36 cellular contexts compared by ENCODE assay signal in the genomic region with DNA sequence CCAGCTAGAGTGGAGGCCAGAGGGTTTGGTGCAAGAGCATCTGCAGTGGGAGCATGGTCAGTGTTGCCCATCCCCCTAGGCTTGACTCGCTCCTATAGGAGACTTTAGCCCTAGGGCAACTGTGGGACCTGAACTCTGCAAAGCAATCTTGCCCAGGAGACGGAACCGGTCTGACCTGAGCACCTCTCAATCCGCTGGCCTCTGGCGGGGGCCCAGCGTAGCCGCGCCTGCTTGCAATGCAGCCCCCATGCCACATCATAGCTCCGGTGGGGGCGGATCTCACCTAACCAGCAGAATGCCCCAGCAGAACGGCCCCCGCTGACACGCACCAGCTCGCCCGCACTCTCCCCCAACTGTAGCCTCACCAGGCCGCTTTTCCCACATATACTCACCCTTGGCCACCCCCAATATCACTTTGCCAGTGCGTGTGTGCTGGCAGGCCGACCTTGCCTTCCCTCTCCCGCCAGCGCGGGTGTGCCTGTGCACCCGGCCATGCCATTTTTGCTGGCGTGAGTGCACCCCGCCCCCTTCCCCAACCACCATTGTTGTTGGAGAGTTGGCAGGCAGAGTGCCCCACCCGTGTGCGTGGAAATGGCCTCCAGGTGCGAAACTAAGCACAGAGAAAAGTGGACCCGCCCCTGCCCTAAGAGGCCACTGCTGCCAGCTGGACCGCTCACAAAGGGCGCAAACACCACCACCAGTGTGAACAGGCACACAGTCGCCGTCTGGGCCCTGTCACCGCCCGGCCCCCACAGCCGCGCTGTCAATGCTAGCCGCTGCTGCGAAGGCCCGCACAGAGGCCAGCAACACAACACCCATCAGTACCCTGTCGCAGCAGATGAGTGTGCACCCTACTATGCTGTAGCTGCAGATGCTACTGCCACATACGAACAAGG. TPM values are rescaled to one million over a fixed set of nuclear protein-coding genes. Genes with fewer than 3 reads are reported as not detected.
DNase-seq lines count a peak whose midpoint lies in the region; ATAC-seq and TF ChIP-seq lines count a peak whose summit lies in the region.
"Had no signal": no experiment of that assay in that cellular context is flagged by ENCODE, and none has a peak within 500 bp of the region (broad histone marks: within the 10 kb centered on the region; RNA-seq: fewer than 3 reads in every experiment).

No MANE protein-coding gene starts in this region.

- ATAC-seq in Right ventricle myocardium superior (ENCODE audit: poor library complexity) (peak; percentile 41), foreskin keratinocyte (peak; percentile 29)
- no peak for ATAC-seq in stimulated activated memory B cell treated with anti-CD40 and anti-IgM and Interleukin-4, amounts not matched to agents 10 μg/mL and 1 μg/mL and 100 μg/mL, for 72 hours
- ATAC-seq: natural killer cell; stimulated activated naive CD8-positive, alpha-beta T cell treated with anti-CD3 and anti-CD28 coated beads, Interleukin-15, Interleukin-2, amounts not matched to agents 100 U/mL and 50 U/mL, for 24 hours had no signal

- H4K91ac ChIP-seq in mesenchymal stem cell (ENCODE audit: low read length): peak overlapping the region; percentile 39

- no peaks in the 10 kb centered on the region for H3K27me3 Mint-ChIP-seq in stimulated activated memory B cell treated with anti-CD40 and anti-IgM and Interleukin-4, amounts not matched to agents 10 μg/mL and 1 μg/mL and 100 μg/mL, for 72 hours
- H3K27me3 Mint-ChIP-seq in activated T-helper 2 cell treated with anti-CD3 and anti-CD28 coated beads, Interferon-gamma antibody, Interleukin-2, Interleukin-4, amounts not matched to agents 10 μg/mL and 5 μg/mL and 100 μg/mL, durations not matched to agents 14 hours and 24 hours and 36 hours (ENCODE audit: low read depth): peaks cover 45% of the 10 kb centered on the region
- H3K27me3 Mint-ChIP-seq: brain had no signal

- 33% methylated on average over 38 of the region's 41 CpGs for WGBS in mesenchymal stem cell
- 8 to 21% methylated on average over 8 to 17 of the region's 41 CpGs for WGBS in thyroid gland, 2 donors

- H3K27ac Mint-ChIP-seq in stimulated activated memory B cell treated with anti-CD40 and anti-IgM and Interleukin-4, amounts not matched to agents 10 μg/mL and 1 μg/mL and 100 μg/mL, for 72 hours: no peak overlapping the region
- H3K27ac Mint-ChIP-seq in activated T-helper 2 cell treated with anti-CD3 and anti-CD28 coated beads, Interferon-gamma antibody, Interleukin-2, Interleukin-4, amounts not matched to agents 10 μg/mL and 5 μg/mL and 100 μg/mL, durations not matched to agents 14 hours and 24 hours and 36 hours: no peak overlapping the region
- H3K27ac Mint-ChIP-seq: brain; natural killer cell; T-helper 1 cell treated with Interleukin-12 subunit alpha and Interleukin-12 subunit beta and Interleukin-4 antibody, amounts not matched to agents 30 μg/mL and 1 μg/mL, for 36 hours had no signal

- H3K27ac ChIP-seq in right atrium auricular region: peak overlapping the region in 1 of 2 donors; percentile 10
- H3K27ac ChIP-seq in foreskin keratinocyte: no peak overlapping the region
- H3K27ac ChIP-seq in mesenchymal stem cell (ENCODE audit: low read length, poor library complexity, severe bottlenecking): no peak overlapping the region
- H3K27ac ChIP-seq in thyroid gland: no peak overlapping the region
- H3K27ac ChIP-seq: adrenal gland, C4-2B, HL-60, SK-N-MC, testis, vagina had no signal

- H3K4me1 ChIP-seq in right atrium auricular region: no peaks in the 10 kb centered on the region
- no peaks in the 10 kb centered on the region for H3K4me1 ChIP-seq in foreskin keratinocyte
- H3K4me1 ChIP-seq in mesenchymal stem cell (ENCODE audit: control insufficient read depth, insufficient read depth, low read depth, low read length): no peaks in the 10 kb centered on the region
- no peaks in the 10 kb centered on the region for H3K4me1 ChIP-seq in thyroid gland
- H3K4me1 ChIP-seq: adrenal gland, Caco-2, testis, vagina had no signal

- TF ChIP-seq CTCF in right atrium auricular region (IDR thresholded peaks at IDR 0.05): no peak
- TF ChIP-seq CTCF in foreskin keratinocyte (conservative IDR thresholded peaks at IDR 0.05): no peak
- TF ChIP-seq CTCF in thyroid gland (IDR thresholded peaks at IDR 0.05): no peak

- H2BK5ac ChIP-seq in mesenchymal stem cell (ENCODE audit: low read depth, low read length, poor library complexity, severe bottlenecking): no peak overlapping the region

- peaks cover 5% of the 10 kb centered on the region for H3K79me1 ChIP-seq in mesenchymal stem cell (replicated peaks; ENCODE audit: low read length, poor library complexity, severe bottlenecking)

- H3K27me3 ChIP-seq in right atrium auricular region: no peaks in the 10 kb centered on the region
- H3K27me3 ChIP-seq in foreskin keratinocyte: peaks cover 18% of the 10 kb centered on the region
- peaks cover 0 to 62% of the 10 kb centered on the region in 2 experiments for H3K27me3 ChIP-seq in mesenchymal stem cell (ENCODE audit: control insufficient read depth in 1 of 2, insufficient read depth in 1 of 2, low read length in 2 of 2)
- H3K27me3 ChIP-seq in thyroid gland: no peaks in the 10 kb centered on the region
- H3K27me3 ChIP-seq: testis, vagina had no signal

- H2AK5ac ChIP-seq in mesenchymal stem cell (ENCODE audit: low read length, severe bottlenecking): no peak overlapping the region

- peak overlapping the region in 1 of 2 experiments; percentile 1 for H3K14ac ChIP-seq in mesenchymal stem cell (ENCODE audit: low read length in 2 of 2)

- no peak overlapping the region for H2BK15ac ChIP-seq in mesenchymal stem cell (ENCODE audit: low read depth, poor library complexity, severe bottlenecking)

- no peaks in the 10 kb centered on the region for H3K9me3 Mint-ChIP-seq in stimulated activated memory B cell treated with anti-CD40 and anti-IgM and Interleukin-4, amounts not matched to agents 10 μg/mL and 1 μg/mL and 100 μg/mL, for 72 hours
- no peaks in the 10 kb centered on the region for H3K9me3 Mint-ChIP-seq in activated T-helper 2 cell treated with anti-CD3 and anti-CD28 coated beads, Interferon-gamma antibody, Interleukin-2, Interleukin-4, amounts not matched to agents 10 μg/mL and 5 μg/mL and 100 μg/mL, durations not matched to agents 14 hours and 24 hours and 36 hours
- H3K9me3 Mint-ChIP-seq: natural killer cell; T-helper 1 cell treated with Interleukin-12 subunit alpha and Interleukin-12 subunit beta and Interleukin-4 antibody, amounts not matched to agents 30 μg/mL and 1 μg/mL, for 36 hours had no signal

- no peaks in the 10 kb centered on the region for H3K36me3 Mint-ChIP-seq in stimulated activated memory B cell treated with anti-CD40 and anti-IgM and Interleukin-4, amounts not matched to agents 10 μg/mL and 1 μg/mL and 100 μg/mL, for 72 hours
- peaks cover 4% of the 10 kb centered on the region for H3K36me3 Mint-ChIP-seq in activated T-helper 2 cell treated with anti-CD3 and anti-CD28 coated beads, Interferon-gamma antibody, Interleukin-2, Interleukin-4, amounts not matched to agents 10 μg/mL and 5 μg/mL and 100 μg/mL, durations not matched to agents 14 hours and 24 hours and 36 hours (ENCODE audit: low read depth)
- H3K36me3 Mint-ChIP-seq: natural killer cell had no signal

- no peak overlapping the region for H3K23ac ChIP-seq in mesenchymal stem cell (ENCODE audit: low read length in 2 of 2)

- no peak overlapping the region for H2BK120ac ChIP-seq in mesenchymal stem cell (ENCODE audit: low read depth, low read length)

- no peak overlapping the region for H3K4ac ChIP-seq in mesenchymal stem cell (ENCODE audit: low read depth in 1 of 2, low read length in 2 of 2)

- H4K8ac ChIP-seq in mesenchymal stem cell (ENCODE audit: low read length): peak overlapping the region; percentile 41

- intact Hi-C loops in Right ventricle myocardium superior (cut with DNase I): no loop called here
- intact Hi-C loops in thyroid gland (cut with DNase I): no loop called here
- intact Hi-C loops in activated T-helper 2 cell treated with anti-CD3 and anti-CD28 coated beads, Interferon-gamma antibody, Interleukin-2, Interleukin-4, amounts not matched to agents 10 μg/mL and 5 μg/mL and 100 μg/mL, durations not matched to agents 14 hours and 24 hours and 36 hours (cut with micrococcal nuclease): no loop called here

- H3K4me2 ChIP-seq in mesenchymal stem cell (ENCODE audit: low read length, poor library complexity, severe bottlenecking): no peak overlapping the region
- H3K4me2 ChIP-seq: smooth muscle cell had no signal

- H3K4me3 ChIP-seq in right atrium auricular region (no peak overlapping the region), mesenchymal stem cell (ENCODE audit: insufficient read depth in 1 of 2, low read depth in 1 of 2, low read length in 2 of 2) (no peak overlapping the region), thyroid gland (replicated peaks in 1 of 3) (no peak overlapping the region)
- H3K4me3 ChIP-seq: adrenal gland, SK-N-MC, smooth muscle cell, testis, vagina had no signal

- no peak for TF ChIP-seq POLR2A in thyroid gland (IDR thresholded peaks at IDR 0.05)

- DNase-seq in Right ventricle myocardium superior (peak; percentile 33), right atrium auricular region (ENCODE audit: low spot score) (no peak), foreskin keratinocyte (no peak), mesenchymal stem cell (no peak), thyroid gland (peak; percentile 39 to 48), T-helper 1 cell (no peak)
- DNase-seq in activated T-helper 2 cell treated with anti-CD3 and anti-CD28 coated beads, Interferon-gamma antibody, Interleukin-2, Interleukin-4, amounts not matched to agents 10 μg/mL and 5 μg/mL and 100 μg/mL, durations not matched to agents 14 hours and 24 hours and 36 hours (ENCODE audit: low spot score): no peak
- DNase-seq: activated CD4-positive, alpha-beta T cell treated with anti-CD3 and anti-CD28 coated beads, Interleukin-2, amount 50 U/mL, for 48 hours; activated CD4-positive, CD25-positive, alpha-beta regulatory T cell treated with anti-CD3 and anti-CD28 coated beads, Interleukin-2, amount 50 U/mL, for 72 hours; activated naive CD4-positive, alpha-beta T cell treated with Interleukin-2 at 50 U/mL for 16 hours; activated T-cell treated with anti-CD3 and anti-CD28 coated beads, Interleukin-2, amount 50 U/mL, for 48 hours; adrenal gland; Caco-2; DMS79; GF-D8; Karpas-422; natural killer cell; NCI-H1417; NCI-H2081; NCI-H526; NK-92 treated with Interleukin-12 subunit alpha and Interleukin-12 subunit beta, amount 100 ng/mL, for 24 hours; stimulated activated CD4-positive, alpha-beta T cell treated with anti-CD3 and anti-CD28 coated beads, Interleukin-1b, Interleukin-23, amount 100 ng/mL, for 48 hours; stimulated activated naive CD8-positive, alpha-beta T cell treated with anti-CD3 and anti-CD28 coated beads, Interleukin-15, Interleukin-2, amounts not matched to agents 100 U/mL and 50 U/mL, for 24 hours; testis had no signal

- H3K36me3 ChIP-seq in right atrium auricular region (no peaks in the 10 kb centered on the region), mesenchymal stem cell (ENCODE audit: control insufficient read depth in 1 of 2, insufficient read depth in 2 of 2, low read depth in 1 of 2, low read length in 2 of 2) (peaks cover 0 to 9% of the 10 kb centered on the region in 2 experiments), thyroid gland (no peaks in the 10 kb centered on the region)
- H3K36me3 ChIP-seq: adrenal gland, vagina had no signal

- H2AFZ ChIP-seq in mesenchymal stem cell (ENCODE audit: low read depth, low read length): no peak overlapping the region

- H2BK12ac ChIP-seq in mesenchymal stem cell (ENCODE audit: low read length in 2 of 2): no peak overlapping the region

- H3K4me1 Mint-ChIP-seq in stimulated activated memory B cell treated with anti-CD40 and anti-IgM and Interleukin-4, amounts not matched to agents 10 μg/mL and 1 μg/mL and 100 μg/mL, for 72 hours: peaks cover 4% of the 10 kb centered on the region
- H3K4me1 Mint-ChIP-seq in activated T-helper 2 cell treated with anti-CD3 and anti-CD28 coated beads, Interferon-gamma antibody, Interleukin-2, Interleukin-4, amounts not matched to agents 10 μg/mL and 5 μg/mL and 100 μg/mL, durations not matched to agents 14 hours and 24 hours and 36 hours (ENCODE audit: low read depth): peaks cover 4% of the 10 kb centered on the region

- H3K4me3 Mint-ChIP-seq in stimulated activated memory B cell treated with anti-CD40 and anti-IgM and Interleukin-4, amounts not matched to agents 10 μg/mL and 1 μg/mL and 100 μg/mL, for 72 hours: no peak overlapping the region
- H3K4me3 Mint-ChIP-seq in activated T-helper 2 cell treated with anti-CD3 and anti-CD28 coated beads, Interferon-gamma antibody, Interleukin-2, Interleukin-4, amounts not matched to agents 10 μg/mL and 5 μg/mL and 100 μg/mL, durations not matched to agents 14 hours and 24 hours and 36 hours (ENCODE audit: low read depth): no peak overlapping the region
- H3K4me3 Mint-ChIP-seq: brain; natural killer cell; T-helper 1 cell treated with Interleukin-12 subunit alpha and Interleukin-12 subunit beta and Interleukin-4 antibody, amounts not matched to agents 30 μg/mL and 1 μg/mL, for 36 hours had no signal

- H3K9me3 ChIP-seq in right atrium auricular region: peaks cover 0 to 3% of the 10 kb centered on the region in 2 donors
- peaks cover 7% of the 10 kb centered on the region for H3K9me3 ChIP-seq in mesenchymal stem cell (ENCODE audit: control insufficient read depth, low read length)
- H3K9me3 ChIP-seq in thyroid gland: no peaks in the 10 kb centered on the region
- H3K9me3 ChIP-seq: adrenal gland, Caco-2, testis, vagina had no signal

- H3K18ac ChIP-seq in mesenchymal stem cell (ENCODE audit: low read depth in 1 of 2, low read length in 2 of 2): peak overlapping the region in 1 of 2 experiments; percentile 40

- H3K9ac ChIP-seq in mesenchymal stem cell (ENCODE audit: low read length): no peak overlapping the region

RNA-seq across cellular contexts. Expression of a gene that starts 5.9 kb away (rescaled TPM):
- total RNA-seq in Right ventricle myocardium superior (30.5 TPM), right atrium auricular region (10 to 100 TPM; 72.2 to 74.9 TPM), foreskin keratinocyte (32.1 and 48.2 TPM in 2 replicates), thyroid gland (100 to 1,000 TPM in 2 of 4 donors, 10 to 100 TPM in 2; 72.2 to 123 (median 103) TPM)
- polyA plus RNA-seq in foreskin keratinocyte: 38.9 and 54.9 TPM in 2 replicates
- polyA plus RNA-seq in mesenchymal stem cell (2013, experiment 1 of 2): 110 TPM
- polyA plus RNA-seq in mesenchymal stem cell (2013, experiment 2 of 2): 115 TPM
- 7.8 and 9.4 TPM in 2 replicates for total RNA-seq in activated T-helper 2 cell treated with anti-CD3 and anti-CD28 coated beads, Interferon-gamma antibody, Interleukin-2, Interleukin-4, amounts not matched to agents 10 μg/mL and 5 μg/mL and 100 μg/mL, durations not matched to agents 14 hours and 24 hours and 36 hours

RNA-seq across cellular contexts. Expression of a gene that starts 34.2 kb away (rescaled TPM):
- 34.2 TPM for total RNA-seq in Right ventricle myocardium superior
- total RNA-seq in right atrium auricular region: 10 to 100 TPM; 47.8 to 66.6 TPM
- total RNA-seq in foreskin keratinocyte: 96.0 and 110 TPM in 2 replicates
- 97.1 and 99.6 TPM in 2 replicates for polyA plus RNA-seq in foreskin keratinocyte
- polyA plus RNA-seq in mesenchymal stem cell (2013, experiment 1 of 2): 215 TPM
- 215 TPM for polyA plus RNA-seq in mesenchymal stem cell (2013, experiment 2 of 2)
- 100 to 1,000 TPM in 1 of 4 donors, 10 to 100 TPM in 3; 74.5 to 106 (median 83.8) TPM for total RNA-seq in thyroid gland
- total RNA-seq in activated T-helper 2 cell treated with anti-CD3 and anti-CD28 coated beads, Interferon-gamma antibody, Interleukin-2, Interleukin-4, amounts not matched to agents 10 μg/mL and 5 μg/mL and 100 μg/mL, durations not matched to agents 14 hours and 24 hours and 36 hours: 28.1 and 30.1 TPM in 2 replicates

RNA-seq across cellular contexts. Expression of a gene that starts 55.8 kb away (rescaled TPM):
- 0.32 TPM for total RNA-seq in Right ventricle myocardium superior
- under 1 TPM in 1 of 2 donors, not detected in 1; 0.47 TPM for total RNA-seq in right atrium auricular region
- not detected in 2 replicates for total RNA-seq in foreskin keratinocyte
- polyA plus RNA-seq in foreskin keratinocyte: not detected in 2 replicates
- not detected for polyA plus RNA-seq in mesenchymal stem cell (2013, experiment 1 of 2)
- not detected for polyA plus RNA-seq in mesenchymal stem cell (2013, experiment 2 of 2)
- total RNA-seq in thyroid gland: 1 to 10 TPM in 2 of 4 donors, under 1 TPM in 1, not detected in 1; 0.88 to 2.2 (median 1.0) TPM
- total RNA-seq in activated T-helper 2 cell treated with anti-CD3 and anti-CD28 coated beads, Interferon-gamma antibody, Interleukin-2, Interleukin-4, amounts not matched to agents 10 μg/mL and 5 μg/mL and 100 μg/mL, durations not matched to agents 14 hours and 24 hours and 36 hours: not detected in 2 replicates
- total RNA-seq: A172, Caco-2, fibroblast of lung, H4, lower leg skin, natural killer cell, smooth muscle cell had no signal
- polyA plus RNA-seq: fibroblast of lung, smooth muscle cell had no signal

Comparison
In these comparisons a context has a peak if more than half of its experiments do, and no peak if none do; other contexts are left out.
1. DNase-seq: peak in Right ventricle myocardium superior (single experiment) and thyroid gland (2 of 2); none in right atrium auricular region (single experiment), foreskin keratinocyte (0 of 2), mesenchymal stem cell (single experiment), activated T-helper 2 cell treated with anti-CD3 and anti-CD28 coated beads, Interferon-gamma antibody, Interleukin-2, Interleukin-4, amounts not matched to agents 10 μg/mL and 5 μg/mL and 100 μg/mL, durations not matched to agents 14 hours and 24 hours and 36 hours (single experiment) and T-helper 1 cell (0 of 5).